In genomic region chr11:67275606-67276409, GRCh38 we compare ENCODE assay signal across 1 cellular context.
A peak's percentile ranks its signal among the peaks of the same experiment; 100 is the strongest.
TF ChIP-seq lines count a peak whose summit lies in the region.

No MANE protein-coding gene starts in this region.

TF ChIP-seq in K562, 482 proteins besides CTCF, POLR2A, EP300 and RAD21:
- TF ChIP-seq GABPB1 (CRISPR knock-in tag; IDR thresholded peaks at IDR 0.05) (0 out of 2 replicates have a peak, but pooled peaks have one; percentile 21), KLF16 (IDR thresholded peaks at IDR 0.05) (no peak), POLR2G (IDR thresholded peaks at IDR 0.05; ENCODE audit: low read depth, low read length) (peak; percentile 58), ZNF583 (CRISPR knock-in tag; IDR thresholded peaks at IDR 0.05) (no peak), FOXK1 (CRISPR knock-in tag; IDR thresholded peaks at IDR 0.05; ENCODE audit: borderline replicate concordance) (peak; percentile 21; the same call in 1 of the 2 replicates), MYC (IDR thresholded peaks at IDR 0.05; ENCODE audit: low read depth, low read length) (0 out of 2 replicates have a peak, but pooled peaks have one; percentile 28), MYC (CRISPR knock-in tag; IDR thresholded peaks at IDR 0.05; ENCODE audit: borderline replicate concordance, low read depth) (no peak), RBFOX2 (IDR thresholded peaks at IDR 0.05; ENCODE audit: low read depth, low read length) (peak; percentile 38), TFAP4 (CRISPR knock-in tag; IDR thresholded peaks at IDR 0.05; ENCODE audit: borderline replicate concordance) (0 out of 2 replicates have a peak, but pooled peaks have one; percentile 19)
